ENCODE assay signal across 8 cellular contexts in the genomic region with DNA sequence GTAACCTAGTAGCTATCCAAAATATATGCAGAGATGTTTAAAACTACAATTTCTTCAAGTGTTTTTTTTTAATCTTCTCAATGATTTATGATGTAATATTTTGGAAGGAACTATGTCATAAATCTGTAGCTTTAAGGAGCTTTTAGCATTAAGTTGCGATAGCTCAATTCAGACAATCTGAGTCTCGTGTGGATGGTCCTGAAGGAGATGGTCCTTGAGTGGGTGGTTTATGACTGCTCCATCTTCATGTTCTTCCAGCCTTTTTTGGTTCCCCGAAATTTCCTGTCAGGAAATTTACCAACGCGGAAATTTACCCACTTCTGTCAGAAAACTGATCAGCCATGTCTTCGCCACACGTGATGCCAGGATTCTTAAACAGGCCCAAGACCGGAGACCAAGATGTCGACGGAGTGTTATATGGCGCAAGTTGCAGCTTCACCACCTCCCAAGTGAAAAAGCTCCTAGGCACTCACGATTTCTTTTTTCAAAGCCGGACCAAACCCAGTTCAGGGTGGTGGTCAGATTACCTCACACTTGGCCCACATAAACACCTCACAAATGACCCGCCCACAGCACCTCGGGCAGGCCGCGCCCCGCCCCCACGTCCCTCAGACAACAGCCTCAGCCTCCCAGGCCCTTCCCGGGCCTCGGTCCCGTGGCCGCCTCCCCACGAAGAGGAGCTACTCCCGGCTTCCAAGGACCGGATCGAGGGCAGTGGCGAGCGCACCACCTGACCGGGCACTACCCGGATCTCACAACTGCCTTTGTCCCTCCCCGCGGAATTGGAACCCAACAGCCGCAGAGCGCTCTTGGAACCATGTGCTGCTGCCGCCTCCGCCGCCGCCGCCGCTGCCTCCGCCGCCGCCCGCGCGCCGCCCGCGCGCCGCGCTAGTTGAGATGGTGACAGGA. TPM values are rescaled to one million over a fixed set of nuclear protein-coding genes. Genes with fewer than 3 reads are reported as not detected.
DNase-seq lines count a peak whose midpoint lies in the region; ATAC-seq and TF ChIP-seq lines count a peak whose summit lies in the region.

MORC2 (minus strand) TSS at position 760 of the 909 bp plus-strand sequence. CDS start 885 bp downstream, outside the sequence.

- H3K4me3 ChIP-seq in LNCaP clone FGC (ENCODE audit: low read depth, low read length) (peak within 1 kb of the TSS; percentile 81), heart right ventricle (peak within 1 kb of the TSS; percentile 76 to 91 (median 84))

- peaks cover 0 to 51% (median 4%) of the 10 kb centered on the region in 11 donors for H3K9me3 ChIP-seq in heart right ventricle

- H3K4me1 Mint-ChIP-seq in activated naive CD8-positive, alpha-beta T cell (ENCODE audit: low read depth) = peaks cover 50% of the 10 kb centered on the region

- 16 to 17% methylated on average over 53 of the region's 53 CpGs for WGBS in heart right ventricle, 2 donors

- H3K4me3 Mint-ChIP-seq in activated naive CD8-positive, alpha-beta T cell = peak within 1 kb of the TSS; percentile 90

- peaks cover 59% of the 10 kb centered on the region for H3K36me3 Mint-ChIP-seq in activated naive CD8-positive, alpha-beta T cell

- no peaks in the 10 kb centered on the region for H3K27me3 ChIP-seq in heart right ventricle

- intact Hi-C loops in heart right ventricle (cut with DNase I) = loop anchor here in 7 of 10 donors (2.0 to 5.0 kb wide), 6 partner anchors 77 to 264 kb away; partner anchors contain the start of genes SMTN (in 6 of the 7) and RNF185 (in 1 of the 7)

- peak within 1 kb of the TSS; percentile 91 for H3K27ac Mint-ChIP-seq in activated naive CD8-positive, alpha-beta T cell

- H3K36me3 ChIP-seq in heart right ventricle = peaks cover 0 to 36% (median 21%) of the 10 kb centered on the region in 9 donors

- H3K4me1 ChIP-seq in heart right ventricle = peaks cover 4 to 59% (median 41%) of the 10 kb centered on the region in 9 donors

- DNase-seq in DMS 273 treated with DMSO at 0.1 percent for 48 hours (lab: John Stamatoyannopoulos, UW) (peak; percentile 43), DMS 273 (lab: John Stamatoyannopoulos, UW; ENCODE audit: unreplicated experiment) (no peak), H4 (ENCODE audit: low spot score) (peak; percentile 49), LNCaP clone FGC (ENCODE audit: low read depth) (peak; percentile 54), heart right ventricle (peak in 1 of 2 donors; percentile 73), pons (ENCODE audit: low spot score) (peak; percentile 15), HCEC 1CT (no peak)

- peak within 1 kb of the TSS; percentile 88 to 99 (median 96) for H3K27ac ChIP-seq in heart right ventricle

- H3K9me3 Mint-ChIP-seq in activated naive CD8-positive, alpha-beta T cell (ENCODE audit: low read depth) = peaks cover 28% of the 10 kb centered on the region

- peak; percentile 14 to 49 (median 41) for ATAC-seq in heart right ventricle

- H3K27me3 Mint-ChIP-seq in activated naive CD8-positive, alpha-beta T cell = no peaks in the 10 kb centered on the region

- no peak for TF ChIP-seq CTCF in LNCaP clone FGC (IDR thresholded peaks at IDR 0.05; ENCODE audit: control insufficient read depth, extremely low read depth, insufficient read depth)
- TF ChIP-seq CTCF in heart right ventricle (IDR thresholded peaks at IDR 0.05) = no peak

RNA-seq across cellular contexts. Expression of gene MORC2, which starts in this region (rescaled TPM):
- 9.0 and 10.8 TPM in 2 replicates for total RNA-seq in H4 (2014; rRNA removed; shearing (Covaris generic))
- total RNA-seq in heart right ventricle = 10 to 100 TPM; 14.1 to 24.5 (median 20.5) TPM
- polyA plus RNA-seq in heart right ventricle = 10 to 100 TPM; 14.1 to 27.8 TPM

Comparison
In these comparisons a context has a peak if more than half of its experiments do, and no peak if none do; other contexts are left out.
1. DNase-seq: peak in DMS 273 treated with DMSO at 0.1 percent for 48 hours (single experiment), H4 (single experiment), LNCaP clone FGC (single experiment) and pons (single experiment); none in DMS 273 (single experiment) and HCEC 1CT (single experiment).